In genomic region chr7:144824360-144824759, GRCh38 we compare ENCODE assay signal across 13 cellular contexts. TPM values are rescaled to one million over a fixed set of nuclear protein-coding genes. Genes with fewer than 3 reads are reported as not detected.
A peak's percentile ranks its signal among the peaks of the same experiment; 100 is the strongest.
DNase-seq lines count a peak whose midpoint lies in the region; ATAC-seq and TF ChIP-seq lines count a peak whose summit lies in the region.
"Had no signal": no experiment of that assay in that cellular context is flagged by ENCODE, and none has a peak within 500 bp of the region (broad histone marks: within the 10 kb centered on the region; RNA-seq: fewer than 3 reads in every experiment).

No MANE protein-coding gene starts in this region.

- DNase-seq in Caki2 (ENCODE audit: low read depth) (peak; percentile 79), M059J (ENCODE audit: low read depth) (peak; percentile 69), choroid plexus epithelial cell (ENCODE audit: low read depth) (peak; percentile 89), myocyte (ENCODE audit: low read depth) (peak; percentile 79), midbrain (lab: John Stamatoyannopoulos, UW) (no peak), NCI-H1105 treated with DMSO at 0.1 percent for 48 hours (lab: John Stamatoyannopoulos, UW) (no peak)
- DNase-seq: activated T-cell treated with anti-CD3 and anti-CD28 coated beads, Interleukin-2, amount 50 U/mL, for 48 hours; DMS79 treated with DMSO at 0.1 percent for 48 hours; H7; islet precursor cell; NCI-H1417 had no signal

- no peak for TF ChIP-seq POLR2A in GM18505 (IDR thresholded peaks at IDR 0.05; ENCODE audit: borderline replicate concordance, extremely low read depth, insufficient read depth, insufficient read length)

- H3K4me3 ChIP-seq in choroid plexus epithelial cell (ENCODE audit: low read depth, low read length) = no peak overlapping the region

- no peak for ATAC-seq in HG03457 (IDR thresholded peaks at IDR 0.05; ENCODE audit: unreplicated experiment)
- no peak for ATAC-seq in GM18505 (IDR thresholded peaks at IDR 0.05; ENCODE audit: unreplicated experiment)

- TF ChIP-seq CTCF in choroid plexus epithelial cell (conservative IDR thresholded peaks at IDR 0.05; ENCODE audit: low read depth, low read length) = no peak

- in situ Hi-C loops in Caki2 (cut with HindIII; ENCODE audit: low pct_unique_long_range_greater_than_20kb, low sequenced_read_pairs) = no loop called here

RNA-seq across cellular contexts. Expression of gene TPK1, which starts 11.5 kb away (rescaled TPM):
- 31.0 and 37.9 TPM in 2 replicates for total RNA-seq in Caki2 (2014; rRNA removed; shearing (Covaris generic); ENCODE audit: low replicate concordance)
- 0.27 and 1.7 TPM in 2 replicates for total RNA-seq in M059J (2014; rRNA removed; shearing (Covaris generic))
- 2.3 and 4.8 TPM in 2 replicates for total RNA-seq in myocyte
- polyA plus RNA-seq in myocyte (2012) = 2.3 TPM

Comparison
In these comparisons a context has a peak if more than half of its experiments do, and no peak if none do; other contexts are left out.
1. DNase-seq: peak in Caki2 (single experiment), M059J (single experiment), choroid plexus epithelial cell (single experiment) and myocyte (single experiment); none in midbrain (single experiment) and NCI-H1105 treated with DMSO at 0.1 percent for 48 hours (single experiment).